In the genomic region with DNA sequence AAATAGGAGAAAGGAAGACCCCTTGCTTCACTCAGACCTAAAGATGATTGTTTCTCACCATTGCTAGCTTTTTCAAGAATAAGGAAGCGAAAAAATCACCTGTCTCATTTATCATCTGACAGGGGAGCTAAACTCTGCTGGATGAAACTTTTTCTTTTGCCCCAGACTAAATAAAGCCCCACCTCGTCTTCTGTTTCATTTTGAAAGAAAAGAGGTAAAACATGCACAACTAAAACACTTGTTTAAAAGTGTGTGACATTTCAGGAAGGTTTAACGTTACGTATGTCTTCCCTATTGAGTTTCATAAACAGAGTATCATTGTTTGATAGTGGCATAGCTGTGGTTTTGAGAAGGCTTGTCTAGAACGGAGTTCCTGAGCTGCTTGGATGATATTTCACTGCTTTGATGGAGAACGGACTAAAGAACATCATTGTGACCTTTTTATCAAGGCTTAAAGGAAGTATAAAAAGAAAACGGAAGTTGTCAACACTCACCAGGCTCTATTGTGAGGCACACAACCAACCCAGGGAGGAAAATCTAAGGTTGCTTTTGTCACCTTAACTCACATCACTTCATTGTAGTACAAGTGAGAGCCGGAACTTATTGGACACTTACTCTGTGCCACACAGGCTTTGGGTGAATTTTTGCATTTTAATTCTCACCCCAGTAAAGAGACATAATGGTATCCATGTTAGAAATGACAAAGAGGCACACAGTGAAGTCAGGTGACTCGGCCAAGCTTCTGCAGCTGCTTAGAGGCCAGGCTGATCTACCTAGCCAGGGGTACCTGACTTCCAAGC, we compare ENCODE assay signal across 9 cellular contexts. TPM values are rescaled to one million over a fixed set of nuclear protein-coding genes. Genes with fewer than 3 reads are reported as not detected.
DNase-seq lines count a peak whose midpoint lies in the region; ATAC-seq and TF ChIP-seq lines count a peak whose summit lies in the region.
"Had no signal": no experiment of that assay in that cellular context is flagged by ENCODE, and none has a peak within 500 bp of the region (broad histone marks: within the 10 kb centered on the region; RNA-seq: fewer than 3 reads in every experiment).

No MANE protein-coding gene starts in this region.

- H4K20me1 ChIP-seq in Karpas-422 (ENCODE audit: insufficient read depth, low read depth, low read length) = no peaks in the 10 kb centered on the region

- peak; percentile 66 for DNase-seq in GM12865 (ENCODE audit: low read depth)
- DNase-seq in GM20000 (ENCODE audit: low spot score) = peak; percentile 25
- DNase-seq in Karpas-422 = no peak
- peak; percentile 8 for DNase-seq in fibroblast of pulmonary artery (ENCODE audit: low read depth)
- DNase-seq in foreskin keratinocyte = no peak
- DNase-seq in AG08395 (ENCODE audit: low spot score) = no peak
- no peak for DNase-seq in NCI-H510A treated with DMSO at 0.1 percent for 48 hours (lab: John Stamatoyannopoulos, UW)
- DNase-seq in H7 = no peak
- DNase-seq: NCI-H226 had no signal

- H3K27ac ChIP-seq in Karpas-422 (ENCODE audit: low read length) (no peak overlapping the region), foreskin keratinocyte (no peak overlapping the region)

- H2AFZ ChIP-seq in Karpas-422 (ENCODE audit: low read length) = peak overlapping the region; percentile 20; the same call in 1 of the 2 replicates

- no peaks in the 10 kb centered on the region for H3K27me3 ChIP-seq in Karpas-422 (ENCODE audit: low read length)
- no peaks in the 10 kb centered on the region for H3K27me3 ChIP-seq in foreskin keratinocyte
- no peaks in the 10 kb centered on the region for H3K27me3 ChIP-seq in H7 (ENCODE audit: control insufficient read depth, insufficient read depth, low read length)

- peaks cover 26% of the 10 kb centered on the region for H3K9me3 ChIP-seq in Karpas-422 (ENCODE audit: low read length)

- no peaks in the 10 kb centered on the region for H3K4me1 ChIP-seq in Karpas-422 (ENCODE audit: low read length)
- no peaks in the 10 kb centered on the region for H3K4me1 ChIP-seq in foreskin keratinocyte

- no peaks in the 10 kb centered on the region for H3K9me2 ChIP-seq in Karpas-422 (replicated peaks; ENCODE audit: insufficient read depth, low read length)

- H3K4me2 ChIP-seq in Karpas-422 (ENCODE audit: low read depth, low read length, poor library complexity, severe bottlenecking) = no peak overlapping the region

- H3K4me3 ChIP-seq in GM12865 (ENCODE audit: low read depth, low read length) (peak overlapping the region; percentile 12), Karpas-422 (ENCODE audit: low read length) (no peak overlapping the region), fibroblast of pulmonary artery (replicated peaks; ENCODE audit: low read depth, low read length) (no peak overlapping the region), H7 (ENCODE audit: insufficient read depth, low read depth, low read length) (no peak overlapping the region)

- no peak for ATAC-seq in foreskin keratinocyte

- H3K79me2 ChIP-seq in Karpas-422 (ENCODE audit: low read length) = no peaks in the 10 kb centered on the region

- H3K9ac ChIP-seq in Karpas-422 (ENCODE audit: low read length) = no peak overlapping the region

- H3K36me3 ChIP-seq in Karpas-422 (ENCODE audit: insufficient read depth, low read length) (no peaks in the 10 kb centered on the region), H7 (replicated peaks; ENCODE audit: control insufficient read depth, insufficient read depth, low read length) (no peaks in the 10 kb centered on the region)

- TF ChIP-seq CTCF in GM12865 (IDR thresholded peaks at IDR 0.05; ENCODE audit: insufficient read depth, low read depth, low read length, missing control alignments) = no peak
- TF ChIP-seq CTCF in GM20000 (IDR thresholded peaks at IDR 0.05; ENCODE audit: extremely low read depth, missing control alignments) = no peak
- TF ChIP-seq CTCF in fibroblast of pulmonary artery (IDR thresholded peaks at IDR 0.05; ENCODE audit: low read length, missing control alignments) = no peak
- no peak for TF ChIP-seq CTCF in foreskin keratinocyte (conservative IDR thresholded peaks at IDR 0.05)

RNA-seq across cellular contexts. Expression of gene TSHZ2, which starts 29.5 kb away (rescaled TPM):
- 0.11 TPM in 1 of 2 replicates, not detected in the other for total RNA-seq in Karpas-422 (2014; rRNA removed; shearing (Covaris generic); ENCODE audit: low replicate concordance)
- total RNA-seq in foreskin keratinocyte = 1.3 and 1.6 TPM in 2 replicates
- polyA plus RNA-seq in foreskin keratinocyte = 0.72 and 0.77 TPM in 2 replicates
- total RNA-seq in H7 (2014; rRNA removed; shearing (Covaris generic)) = 0.07 and 0.31 TPM in 2 replicates

Comparison
In these comparisons a context has a peak if more than half of its experiments do, and no peak if none do; other contexts are left out.
1. DNase-seq: peak in GM12865 (single experiment), GM20000 (single experiment) and fibroblast of pulmonary artery (single experiment); none in Karpas-422 (single experiment), foreskin keratinocyte (0 of 2), AG08395 (single experiment), NCI-H510A treated with DMSO at 0.1 percent for 48 hours (single experiment) and H7 (single experiment).